Comparison of ENCODE assay signal across 23 cellular contexts in the genomic region with DNA sequence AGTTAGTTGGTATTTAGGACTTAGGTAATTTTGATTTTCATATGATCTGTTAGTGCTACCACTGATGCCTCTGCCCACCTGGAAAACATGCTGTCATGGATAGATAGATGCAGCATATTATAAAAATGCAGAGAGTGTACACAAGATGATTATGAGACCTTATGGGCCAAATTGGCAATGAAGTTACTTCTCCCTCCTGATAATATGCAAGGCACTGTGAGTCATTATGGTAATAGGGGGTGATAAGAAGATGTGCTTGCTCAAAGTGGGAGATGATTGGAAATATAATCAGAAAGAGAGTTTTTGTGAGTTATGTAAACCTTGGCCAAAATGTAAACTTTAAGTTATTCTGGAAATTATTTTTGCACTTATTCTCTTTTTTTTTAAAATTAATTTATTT. TPM values are rescaled to one million over a fixed set of nuclear protein-coding genes. Genes with fewer than 3 reads are reported as not detected.
DNase-seq lines count a peak whose midpoint lies in the region; TF ChIP-seq lines count a peak whose summit lies in the region.
"Had no signal": no experiment of that assay in that cellular context is flagged by ENCODE, and none has a peak within 500 bp of the region (broad histone marks: within the 10 kb centered on the region; RNA-seq: fewer than 3 reads in every experiment).

No MANE protein-coding gene starts in this region.

- TF ChIP-seq CTCF in fibroblast of the aortic adventitia (IDR thresholded peaks at IDR 0.05; ENCODE audit: insufficient read depth, low read length) (no peak), thyroid gland (IDR thresholded peaks at IDR 0.05) (no peak)

- H3K27ac ChIP-seq in thyroid gland = peak overlapping the region in 2 of 3 donors; percentile 13 to 37
- H3K27ac ChIP-seq: BLaER1 treated with 17β-estradiol and CSF1 and Interleukin-3, amounts not matched to agents 10 nM and 100 nM had no signal

- H3K4me3 ChIP-seq in fibroblast of the aortic adventitia (ENCODE audit: low read depth, low read length) = no peak overlapping the region
- H3K4me3 ChIP-seq in thyroid gland (replicated peaks in 1 of 3) = no peak overlapping the region
- H3K4me3 ChIP-seq: BLaER1 treated with 17β-estradiol and CSF1 and Interleukin-3, amounts not matched to agents 10 nM and 100 nM; GM23338; HAP-1; MG63 had no signal

- H3K9me3 Mint-ChIP-seq in activated CD4-positive, alpha-beta memory T cell treated with anti-CD3 and anti-CD28 coated beads for 36 hours = no peaks in the 10 kb centered on the region
- H3K9me3 Mint-ChIP-seq in activated CD4-positive, alpha-beta memory T cell treated with anti-CD3 and anti-CD28 coated beads, Interleukin-2, amount 10 ng/mL, durations not matched to agents 7 days and 5 days = no peaks in the 10 kb centered on the region
- H3K9me3 Mint-ChIP-seq: CD4-positive, alpha-beta memory T cell had no signal

- peaks cover 3 to 4% of the 10 kb centered on the region in 2 donors for H3K4me1 ChIP-seq in thyroid gland
- H3K4me1 ChIP-seq: HAP-1 had no signal

- peak overlapping the region; percentile 45 for H3K27ac Mint-ChIP-seq in activated CD4-positive, alpha-beta memory T cell treated with anti-CD3 and anti-CD28 coated beads for 36 hours
- H3K27ac Mint-ChIP-seq in activated CD4-positive, alpha-beta memory T cell treated with anti-CD3 and anti-CD28 coated beads, Interleukin-2, amount 10 ng/mL, durations not matched to agents 7 days and 5 days = no peak overlapping the region
- H3K27ac Mint-ChIP-seq: GM23338 had no signal

- no peaks in the 10 kb centered on the region for H3K27me3 ChIP-seq in thyroid gland
- H3K27me3 ChIP-seq: BLaER1 treated with 17β-estradiol and CSF1 and Interleukin-3, amounts not matched to agents 10 nM and 100 nM; MG63 had no signal

- POLR2A ChIA-PET in activated CD4-positive, alpha-beta memory T cell treated with anti-CD3 and anti-CD28 coated beads for 36 hours (lab: Charles Lee) = no interaction called here
- POLR2A ChIA-PET in activated CD4-positive, alpha-beta memory T cell treated with anti-CD3 and anti-CD28 coated beads, Interleukin-2, amount 10 ng/mL, durations not matched to agents 7 days and 5 days (lab: Charles Lee) = no interaction called here

- CTCF ChIA-PET in activated CD4-positive, alpha-beta memory T cell treated with anti-CD3 and anti-CD28 coated beads for 36 hours (lab: Charles Lee) = no interaction called here
- CTCF ChIA-PET in activated CD4-positive, alpha-beta memory T cell treated with anti-CD3 and anti-CD28 coated beads, Interleukin-2, amount 10 ng/mL, durations not matched to agents 7 days and 5 days (lab: Charles Lee) = no interaction called here

- no peaks in the 10 kb centered on the region for H3K27me3 Mint-ChIP-seq in activated CD4-positive, alpha-beta memory T cell treated with anti-CD3 and anti-CD28 coated beads for 36 hours
- no peaks in the 10 kb centered on the region for H3K27me3 Mint-ChIP-seq in activated CD4-positive, alpha-beta memory T cell treated with anti-CD3 and anti-CD28 coated beads, Interleukin-2, amount 10 ng/mL, durations not matched to agents 7 days and 5 days
- H3K27me3 Mint-ChIP-seq: CD4-positive, alpha-beta memory T cell had no signal

- no peak for DNase-seq in activated CD4-positive, alpha-beta memory T cell treated with anti-CD3 and anti-CD28 coated beads for 36 hours
- no peak for DNase-seq in activated CD4-positive, alpha-beta memory T cell treated with anti-CD3 and anti-CD28 coated beads, Interleukin-2, amount 10 ng/mL, durations not matched to agents 7 days and 5 days
- DNase-seq in astrocyte of the hippocampus (ENCODE audit: low read depth, low spot score) = peak; percentile 10
- peak; percentile 49 for DNase-seq in fibroblast of the aortic adventitia (ENCODE audit: low read depth)
- no peak for DNase-seq in thyroid gland
- no peak for DNase-seq in activated CD4-positive, alpha-beta T cell treated with anti-CD3 and anti-CD28 coated beads for 4 hours
- DNase-seq in GDM1 (lab: John Stamatoyannopoulos, UW) = no peak
- DNase-seq in NCI-H2196 (lab: John Stamatoyannopoulos, UW; ENCODE audit: unreplicated experiment) = no peak
- DNase-seq: 8988T; CD4-positive, alpha-beta memory T cell; DND-41; MG63; NCI-H1417; NCI-H1694 treated with DMSO at 0.1 percent for 48 hours; NCI-H2081 treated with DMSO at 0.1 percent for 48 hours; NCI-H2171 treated with DMSO at 0.1 percent for 48 hours; NCI-H446; NCI-H526; Right ventricle myocardium superior had no signal

- H3K36me3 Mint-ChIP-seq in activated CD4-positive, alpha-beta memory T cell treated with anti-CD3 and anti-CD28 coated beads for 36 hours = peaks cover 34% of the 10 kb centered on the region
- peaks cover 65% of the 10 kb centered on the region for H3K36me3 Mint-ChIP-seq in activated CD4-positive, alpha-beta memory T cell treated with anti-CD3 and anti-CD28 coated beads, Interleukin-2, amount 10 ng/mL, durations not matched to agents 7 days and 5 days (ENCODE audit: low read depth)

- intact Hi-C loops in activated CD4-positive, alpha-beta memory T cell treated with anti-CD3 and anti-CD28 coated beads for 36 hours (cut with micrococcal nuclease) = no loop called here
- intact Hi-C loops in thyroid gland (cut with DNase I) = no loop called here

- no peaks in the 10 kb centered on the region for H3K9me3 ChIP-seq in thyroid gland
- H3K9me3 ChIP-seq: HAP-1, MG63 had no signal

- peaks cover 24% of the 10 kb centered on the region for H3K4me1 Mint-ChIP-seq in activated CD4-positive, alpha-beta memory T cell treated with anti-CD3 and anti-CD28 coated beads for 36 hours (ENCODE audit: low read depth)
- H3K4me1 Mint-ChIP-seq in activated CD4-positive, alpha-beta memory T cell treated with anti-CD3 and anti-CD28 coated beads, Interleukin-2, amount 10 ng/mL, durations not matched to agents 7 days and 5 days = peaks cover 13% of the 10 kb centered on the region
- H3K4me1 Mint-ChIP-seq: GM23338 had no signal

- TF ChIP-seq POLR2A in thyroid gland (IDR thresholded peaks at IDR 0.05) = no peak

- no peaks in the 10 kb centered on the region for H3K36me3 ChIP-seq in thyroid gland
- H3K36me3 ChIP-seq: MG63 had no signal

- H3K4me3 Mint-ChIP-seq in activated CD4-positive, alpha-beta memory T cell treated with anti-CD3 and anti-CD28 coated beads for 36 hours = no peak overlapping the region
- no peak overlapping the region for H3K4me3 Mint-ChIP-seq in activated CD4-positive, alpha-beta memory T cell treated with anti-CD3 and anti-CD28 coated beads, Interleukin-2, amount 10 ng/mL, durations not matched to agents 7 days and 5 days
- H3K4me3 Mint-ChIP-seq: CD4-positive, alpha-beta memory T cell; GM23338 had no signal

RNA-seq across cellular contexts. Expression of gene RHOH, which starts 56.6 kb away (rescaled TPM):
- total RNA-seq in activated CD4-positive, alpha-beta memory T cell treated with anti-CD3 and anti-CD28 coated beads for 36 hours = 10 to 100 TPM; 97.5 to 98.6 TPM
- 100 to 1,000 TPM; 125 to 126 TPM for total RNA-seq in activated CD4-positive, alpha-beta memory T cell treated with anti-CD3 and anti-CD28 coated beads, Interleukin-2, amount 10 ng/mL, durations not matched to agents 7 days and 5 days
- total RNA-seq in fibroblast of the aortic adventitia (ENCODE audit: low replicate concordance) (not detected in 2 replicates), thyroid gland (1 to 10 TPM in 3 of 4 donors, under 1 TPM in 1; 0.67 to 2.7 (median 1.4) TPM)
- total RNA-seq: RPMI7951 had no signal

Comparison
In these comparisons a context has a peak if more than half of its experiments do, and no peak if none do; other contexts are left out.
1. DNase-seq: peak in astrocyte of the hippocampus (single experiment) and fibroblast of the aortic adventitia (single experiment); none in activated CD4-positive, alpha-beta memory T cell treated with anti-CD3 and anti-CD28 coated beads for 36 hours (single experiment), activated CD4-positive, alpha-beta memory T cell treated with anti-CD3 and anti-CD28 coated beads, Interleukin-2, amount 10 ng/mL, durations not matched to agents 7 days and 5 days (single experiment), thyroid gland (0 of 2), activated CD4-positive, alpha-beta T cell treated with anti-CD3 and anti-CD28 coated beads for 4 hours (0 of 2), GDM1 (single experiment) and NCI-H2196 (single experiment).
2. RNA of gene RHOH, which starts 56.6 kb away (total RNA-seq): 125 to 126 TPM in activated CD4-positive, alpha-beta memory T cell treated with anti-CD3 and anti-CD28 coated beads, Interleukin-2, amount 10 ng/mL, durations not matched to agents 7 days and 5 days and 97.5 to 98.6 TPM in activated CD4-positive, alpha-beta memory T cell treated with anti-CD3 and anti-CD28 coated beads for 36 hours; 0.67 to 2.7 TPM in thyroid gland and not detected in fibroblast of the aortic adventitia; every median in the first group is over 10 times any median in the second.